ENCODE assay signal across 1 cellular context in the genomic region with DNA sequence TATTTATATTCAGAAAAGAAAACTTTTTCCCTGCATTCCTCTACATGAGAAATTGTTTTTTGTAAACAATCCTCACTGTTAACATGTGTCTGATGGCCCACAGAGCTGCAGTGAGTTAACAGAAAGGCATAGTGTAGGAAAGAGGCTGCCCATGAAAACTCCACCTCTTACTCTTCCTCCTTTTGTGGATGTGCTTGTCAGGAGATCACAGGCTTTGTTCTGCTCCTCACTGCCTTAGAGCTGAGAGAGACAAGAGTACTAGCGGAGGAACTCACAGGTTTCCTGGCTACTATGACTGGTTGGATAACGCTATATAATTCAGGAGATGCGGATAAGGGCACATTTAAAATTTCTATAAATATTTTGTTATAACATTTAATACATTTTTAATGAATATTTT.
TF ChIP-seq lines count a peak whose summit lies in the region.

No MANE protein-coding gene starts in this region.

TF ChIP-seq in GM23338, 12 proteins besides CTCF, POLR2A, EP300 and RAD21 (continued from another document):
- TF ChIP-seq, protein P1, sequence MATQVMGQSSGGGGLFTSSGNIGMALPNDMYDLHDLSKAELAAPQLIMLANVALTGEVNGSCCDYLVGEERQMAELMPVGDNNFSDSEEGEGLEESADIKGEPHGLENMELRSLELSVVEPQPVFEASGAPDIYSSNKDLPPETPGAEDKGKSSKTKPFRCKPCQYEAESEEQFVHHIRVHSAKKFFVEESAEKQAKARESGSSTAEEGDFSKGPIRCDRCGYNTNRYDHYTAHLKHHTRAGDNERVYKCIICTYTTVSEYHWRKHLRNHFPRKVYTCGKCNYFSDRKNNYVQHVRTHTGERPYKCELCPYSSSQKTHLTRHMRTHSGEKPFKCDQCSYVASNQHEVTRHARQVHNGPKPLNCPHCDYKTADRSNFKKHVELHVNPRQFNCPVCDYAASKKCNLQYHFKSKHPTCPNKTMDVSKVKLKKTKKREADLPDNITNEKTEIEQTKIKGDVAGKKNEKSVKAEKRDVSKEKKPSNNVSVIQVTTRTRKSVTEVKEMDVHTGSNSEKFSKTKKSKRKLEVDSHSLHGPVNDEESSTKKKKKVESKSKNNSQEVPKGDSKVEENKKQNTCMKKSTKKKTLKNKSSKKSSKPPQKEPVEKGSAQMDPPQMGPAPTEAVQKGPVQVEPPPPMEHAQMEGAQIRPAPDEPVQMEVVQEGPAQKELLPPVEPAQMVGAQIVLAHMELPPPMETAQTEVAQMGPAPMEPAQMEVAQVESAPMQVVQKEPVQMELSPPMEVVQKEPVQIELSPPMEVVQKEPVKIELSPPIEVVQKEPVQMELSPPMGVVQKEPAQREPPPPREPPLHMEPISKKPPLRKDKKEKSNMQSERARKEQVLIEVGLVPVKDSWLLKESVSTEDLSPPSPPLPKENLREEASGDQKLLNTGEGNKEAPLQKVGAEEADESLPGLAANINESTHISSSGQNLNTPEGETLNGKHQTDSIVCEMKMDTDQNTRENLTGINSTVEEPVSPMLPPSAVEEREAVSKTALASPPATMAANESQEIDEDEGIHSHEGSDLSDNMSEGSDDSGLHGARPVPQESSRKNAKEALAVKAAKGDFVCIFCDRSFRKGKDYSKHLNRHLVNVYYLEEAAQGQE (IDR thresholded peaks at IDR 0.05; ENCODE audit: unreplicated experiment) = no peak
- TF ChIP-seq ZNF331 (CRISPR knock-in tag; IDR thresholded peaks at IDR 0.05; ENCODE audit: low read depth) = no peak
- TF ChIP-seq ZNF114 (CRISPR knock-in tag; IDR thresholded peaks at IDR 0.05) = no peak
- no peak for TF ChIP-seq EZH2 (IDR thresholded peaks at IDR 0.05; ENCODE audit: low read depth, unreplicated experiment)
- TF ChIP-seq EZH2phosphoT487 (IDR thresholded peaks at IDR 0.05; ENCODE audit: unreplicated experiment) = no peak
- no peak for TF ChIP-seq NANOG (IDR thresholded peaks at IDR 0.05; ENCODE audit: borderline replicate concordance)
- TF ChIP-seq JUNB (IDR thresholded peaks at IDR 0.05; ENCODE audit: unreplicated experiment) = no peak
- TF ChIP-seq STAT1 (IDR thresholded peaks at IDR 0.05; ENCODE audit: unreplicated experiment) = no peak
- TF ChIP-seq, protein P2, sequence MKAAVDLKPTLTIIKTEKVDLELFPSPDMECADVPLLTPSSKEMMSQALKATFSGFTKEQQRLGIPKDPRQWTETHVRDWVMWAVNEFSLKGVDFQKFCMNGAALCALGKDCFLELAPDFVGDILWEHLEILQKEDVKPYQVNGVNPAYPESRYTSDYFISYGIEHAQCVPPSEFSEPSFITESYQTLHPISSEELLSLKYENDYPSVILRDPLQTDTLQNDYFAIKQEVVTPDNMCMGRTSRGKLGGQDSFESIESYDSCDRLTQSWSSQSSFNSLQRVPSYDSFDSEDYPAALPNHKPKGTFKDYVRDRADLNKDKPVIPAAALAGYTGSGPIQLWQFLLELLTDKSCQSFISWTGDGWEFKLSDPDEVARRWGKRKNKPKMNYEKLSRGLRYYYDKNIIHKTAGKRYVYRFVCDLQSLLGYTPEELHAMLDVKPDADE (IDR thresholded peaks at IDR 0.05) = no peak
